Comparison of ENCODE assay signal across 17 cellular contexts in genomic region chr16:29830774-29831173, GRCh38.
"Had no signal": no experiment of that assay in that cellular context is flagged by ENCODE, and none has a peak within 500 bp of the region (broad histone marks: within the 10 kb centered on the region; RNA-seq: fewer than 3 reads in every experiment).

No MANE protein-coding gene starts in this region.

- ATAC-seq: foreskin keratinocyte, left colon had no signal

- H3K27ac ChIP-seq: colonic mucosa, foreskin keratinocyte, parathyroid adenoma, psoas muscle, thoracic aorta had no signal

- H3K9me3 ChIP-seq: colonic mucosa, psoas muscle, right lobe of liver, stomach, thoracic aorta, transverse colon had no signal

- H3K9me3 Mint-ChIP-seq: naive B cell had no signal

- DNase-seq: colonic mucosa; dermis blood vessel endothelial cell; foreskin keratinocyte; left colon; mesendoderm; naive B cell; psoas muscle; retina; stimulated activated CD4-positive, alpha-beta T cell treated with anti-CD3 and anti-CD28 coated beads, Interleukin-2, amount 100 ng/mL, for 24 hours; stimulated activated CD4-positive, alpha-beta T cell treated with anti-CD3 and anti-CD28 coated beads, Interleukin-4, amount 100 ng/mL, for 4 hours; stimulated activated naive CD4-positive, alpha-beta T cell; stomach; transverse colon had no signal

- H2AFZ ChIP-seq: parathyroid adenoma had no signal

- H3K4me1 ChIP-seq: foreskin keratinocyte, parathyroid adenoma, psoas muscle had no signal

- H3K27me3 Mint-ChIP-seq: naive B cell had no signal

- H3K9ac ChIP-seq: parathyroid adenoma had no signal

- H3K27me3 ChIP-seq: colonic mucosa, foreskin keratinocyte, right lobe of liver, stomach, transverse colon had no signal

- H3K4me3 ChIP-seq: colonic mucosa, lung, psoas muscle, right lobe of liver, stomach, thoracic aorta, transverse colon had no signal
